In the genomic region with DNA sequence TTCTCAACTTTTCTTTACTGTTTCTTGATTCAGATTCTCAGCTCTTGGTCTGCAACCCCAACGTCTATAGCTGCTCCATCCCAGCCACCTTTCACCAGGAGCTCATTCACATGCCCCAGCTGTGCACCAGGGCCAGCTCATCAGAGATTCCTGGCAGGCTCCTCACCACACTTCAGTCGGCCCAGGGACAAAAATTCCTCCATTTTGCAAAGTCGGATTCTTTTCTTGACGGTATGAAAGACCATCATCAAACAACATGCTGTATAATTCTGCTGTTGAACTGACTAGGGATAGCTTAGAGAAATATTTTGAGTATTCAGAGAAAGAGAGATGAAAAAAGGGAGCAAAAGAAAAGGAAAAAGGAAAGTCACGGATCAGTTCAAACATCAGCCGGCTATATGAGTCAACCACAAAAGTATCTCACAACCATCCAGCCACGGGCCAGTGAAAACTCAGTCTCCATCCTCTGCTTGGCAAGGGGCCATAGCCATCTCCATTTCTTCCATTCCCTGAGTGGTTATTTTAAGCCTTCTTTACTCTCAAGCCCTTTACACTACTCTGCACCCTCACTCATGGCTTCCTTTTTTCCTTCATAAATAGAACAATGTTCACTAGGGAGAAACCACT, we compare ENCODE assay signal across 1 cellular context.
TF ChIP-seq lines count a peak whose summit lies in the region.

No MANE protein-coding gene starts in this region.

TF ChIP-seq in HepG2, 621 proteins besides CTCF, POLR2A, EP300 and RAD21 (continued from another document):
- TF ChIP-seq, protein P1, sequence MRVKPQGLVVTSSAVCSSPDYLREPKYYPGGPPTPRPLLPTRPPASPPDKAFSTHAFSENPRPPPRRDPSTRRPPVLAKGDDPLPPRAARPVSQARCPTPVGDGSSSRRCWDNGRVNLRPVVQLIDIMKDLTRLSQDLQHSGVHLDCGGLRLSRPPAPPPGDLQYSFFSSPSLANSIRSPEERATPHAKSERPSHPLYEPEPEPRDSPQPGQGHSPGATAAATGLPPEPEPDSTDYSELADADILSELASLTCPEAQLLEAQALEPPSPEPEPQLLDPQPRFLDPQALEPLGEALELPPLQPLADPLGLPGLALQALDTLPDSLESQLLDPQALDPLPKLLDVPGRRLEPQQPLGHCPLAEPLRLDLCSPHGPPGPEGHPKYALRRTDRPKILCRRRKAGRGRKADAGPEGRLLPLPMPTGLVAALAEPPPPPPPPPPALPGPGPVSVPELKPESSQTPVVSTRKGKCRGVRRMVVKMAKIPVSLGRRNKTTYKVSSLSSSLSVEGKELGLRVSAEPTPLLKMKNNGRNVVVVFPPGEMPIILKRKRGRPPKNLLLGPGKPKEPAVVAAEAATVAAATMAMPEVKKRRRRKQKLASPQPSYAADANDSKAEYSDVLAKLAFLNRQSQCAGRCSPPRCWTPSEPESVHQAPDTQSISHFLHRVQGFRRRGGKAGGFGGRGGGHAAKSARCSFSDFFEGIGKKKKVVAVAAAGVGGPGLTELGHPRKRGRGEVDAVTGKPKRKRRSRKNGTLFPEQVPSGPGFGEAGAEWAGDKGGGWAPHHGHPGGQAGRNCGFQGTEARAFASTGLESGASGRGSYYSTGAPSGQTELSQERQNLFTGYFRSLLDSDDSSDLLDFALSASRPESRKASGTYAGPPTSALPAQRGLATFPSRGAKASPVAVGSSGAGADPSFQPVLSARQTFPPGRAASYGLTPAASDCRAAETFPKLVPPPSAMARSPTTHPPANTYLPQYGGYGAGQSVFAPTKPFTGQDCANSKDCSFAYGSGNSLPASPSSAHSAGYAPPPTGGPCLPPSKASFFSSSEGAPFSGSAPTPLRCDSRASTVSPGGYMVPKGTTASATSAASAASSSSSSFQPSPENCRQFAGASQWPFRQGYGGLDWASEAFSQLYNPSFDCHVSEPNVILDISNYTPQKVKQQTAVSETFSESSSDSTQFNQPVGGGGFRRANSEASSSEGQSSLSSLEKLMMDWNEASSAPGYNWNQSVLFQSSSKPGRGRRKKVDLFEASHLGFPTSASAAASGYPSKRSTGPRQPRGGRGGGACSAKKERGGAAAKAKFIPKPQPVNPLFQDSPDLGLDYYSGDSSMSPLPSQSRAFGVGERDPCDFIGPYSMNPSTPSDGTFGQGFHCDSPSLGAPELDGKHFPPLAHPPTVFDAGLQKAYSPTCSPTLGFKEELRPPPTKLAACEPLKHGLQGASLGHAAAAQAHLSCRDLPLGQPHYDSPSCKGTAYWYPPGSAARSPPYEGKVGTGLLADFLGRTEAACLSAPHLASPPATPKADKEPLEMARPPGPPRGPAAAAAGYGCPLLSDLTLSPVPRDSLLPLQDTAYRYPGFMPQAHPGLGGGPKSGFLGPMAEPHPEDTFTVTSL (CRISPR knock-in tag; IDR thresholded peaks at IDR 0.05; ENCODE audit: borderline replicate concordance) = no peak
- TF ChIP-seq RFX5 (IDR thresholded peaks at IDR 0.05; ENCODE audit: low read depth, low read length) (no peak), TBX2 (CRISPR knock-in tag; IDR thresholded peaks at IDR 0.05; ENCODE audit: borderline replicate concordance) (no peak)
